ENCODE assay signal across 2 cellular contexts in the genomic region with DNA sequence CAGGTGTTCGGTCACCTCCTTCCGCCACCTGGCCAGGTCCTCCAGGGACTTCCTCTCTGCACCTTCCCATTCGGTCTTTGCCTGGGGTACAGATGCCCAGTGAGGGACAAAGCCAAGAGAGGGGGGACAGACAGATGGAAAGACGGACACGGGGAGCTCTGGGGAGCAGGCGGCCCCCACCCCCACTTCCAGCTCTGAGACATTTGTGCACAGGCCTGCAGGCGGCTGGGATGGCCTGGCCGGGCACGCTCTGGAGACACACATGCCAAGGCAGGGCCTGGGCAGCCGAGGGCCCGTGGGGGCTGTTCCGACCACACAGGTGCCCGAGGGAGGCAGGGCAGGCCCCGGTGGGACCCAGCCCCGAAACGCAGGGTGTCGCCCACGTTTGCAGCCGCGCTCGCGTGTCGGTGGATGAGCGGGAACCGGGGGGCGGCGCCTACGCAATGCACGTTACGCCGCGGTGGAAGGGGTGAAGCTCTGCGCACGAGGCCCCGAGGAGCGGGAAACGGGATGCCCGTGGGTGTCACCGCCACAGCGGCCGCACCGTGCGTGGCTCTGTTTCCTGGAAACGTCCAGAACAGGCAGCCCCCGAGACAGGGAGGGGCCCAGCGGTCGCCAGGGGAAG.
TF ChIP-seq lines count a peak whose summit lies in the region.

No MANE protein-coding gene starts in this region.

TF ChIP-seq in GM23338, 12 proteins besides CTCF, POLR2A, EP300 and RAD21:
- TF ChIP-seq REST (IDR thresholded peaks at IDR 0.05; ENCODE audit: unreplicated experiment) (no peak), STAT1 (IDR thresholded peaks at IDR 0.05; ENCODE audit: unreplicated experiment) (no peak)

TF ChIP-seq in K562, 482 proteins besides CTCF, POLR2A, EP300 and RAD21:
- TF ChIP-seq MYC (IDR thresholded peaks at IDR 0.05; ENCODE audit: low read depth, low read length), result no peak
- TF ChIP-seq MYC (CRISPR knock-in tag; IDR thresholded peaks at IDR 0.05; ENCODE audit: borderline replicate concordance, low read depth), result no peak
- peak; percentile 21; the same call in 1 of the 2 replicates for TF ChIP-seq SAFB (IDR thresholded peaks at IDR 0.05; ENCODE audit: borderline replicate concordance, low read depth, low read length)
- TF ChIP-seq, protein P1, sequence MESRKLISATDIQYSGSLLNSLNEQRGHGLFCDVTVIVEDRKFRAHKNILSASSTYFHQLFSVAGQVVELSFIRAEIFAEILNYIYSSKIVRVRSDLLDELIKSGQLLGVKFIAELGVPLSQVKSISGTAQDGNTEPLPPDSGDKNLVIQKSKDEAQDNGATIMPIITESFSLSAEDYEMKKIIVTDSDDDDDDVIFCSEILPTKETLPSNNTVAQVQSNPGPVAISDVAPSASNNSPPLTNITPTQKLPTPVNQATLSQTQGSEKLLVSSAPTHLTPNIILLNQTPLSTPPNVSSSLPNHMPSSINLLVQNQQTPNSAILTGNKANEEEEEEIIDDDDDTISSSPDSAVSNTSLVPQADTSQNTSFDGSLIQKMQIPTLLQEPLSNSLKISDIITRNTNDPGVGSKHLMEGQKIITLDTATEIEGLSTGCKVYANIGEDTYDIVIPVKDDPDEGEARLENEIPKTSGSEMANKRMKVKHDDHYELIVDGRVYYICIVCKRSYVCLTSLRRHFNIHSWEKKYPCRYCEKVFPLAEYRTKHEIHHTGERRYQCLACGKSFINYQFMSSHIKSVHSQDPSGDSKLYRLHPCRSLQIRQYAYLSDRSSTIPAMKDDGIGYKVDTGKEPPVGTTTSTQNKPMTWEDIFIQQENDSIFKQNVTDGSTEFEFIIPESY (CRISPR knock-in tag; IDR thresholded peaks at IDR 0.05), result peak; percentile 64
- 0 out of 2 replicates have a peak, but pooled peaks have one; percentile 14 for TF ChIP-seq SPI1 (IDR thresholded peaks at IDR 0.05; ENCODE audit: borderline replicate concordance, low read depth, low read length)
- TF ChIP-seq, protein P2, sequence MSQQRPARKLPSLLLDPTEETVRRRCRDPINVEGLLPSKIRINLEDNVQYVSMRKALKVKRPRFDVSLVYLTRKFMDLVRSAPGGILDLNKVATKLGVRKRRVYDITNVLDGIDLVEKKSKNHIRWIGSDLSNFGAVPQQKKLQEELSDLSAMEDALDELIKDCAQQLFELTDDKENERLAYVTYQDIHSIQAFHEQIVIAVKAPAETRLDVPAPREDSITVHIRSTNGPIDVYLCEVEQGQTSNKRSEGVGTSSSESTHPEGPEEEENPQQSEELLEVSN (IDR thresholded peaks at IDR 0.05; ENCODE audit: borderline replicate concordance in 1 of 2, extremely low read depth in 1 of 2, insufficient read depth in 1 of 2, insufficient read length in 1 of 2, low read depth in 1 of 2, low read length in 1 of 2, poor library complexity in 1 of 2, severe bottlenecking in 1 of 2), result peak in 1 of 2 experiments; percentile 61
- no peak for TF ChIP-seq MEF2D (tag; conservative IDR thresholded peaks at IDR 0.05; ENCODE audit: low read depth)
- TF ChIP-seq TOE1 (IDR thresholded peaks at IDR 0.05; ENCODE audit: borderline replicate concordance), result no peak
- TF ChIP-seq TOE1 (CRISPR knock-in tag; IDR thresholded peaks at IDR 0.05; ENCODE audit: borderline replicate concordance, low read depth), result no peak
TF ChIP-seq in K562: peak in this region for 4.
